12 cellular contexts compared by ENCODE assay signal in genomic region chr6:90072961-90073464, GRCh38.
DNase-seq lines count a peak whose midpoint lies in the region; ATAC-seq lines count a peak whose summit lies in the region.
"Had no signal": no experiment of that assay in that cellular context is flagged by ENCODE, and none has a peak within 500 bp of the region (broad histone marks: within the 10 kb centered on the region; RNA-seq: fewer than 3 reads in every experiment).

No MANE protein-coding gene starts in this region.

- no peaks in the 10 kb centered on the region for H3K27me3 Mint-ChIP-seq in activated T-cell treated with anti-CD3 and anti-CD28 coated beads, Interleukin-2, amount 50 U/mL, for 72 hours (ENCODE audit: low read depth)

- peak; percentile 16 to 31 for ATAC-seq in activated T-cell treated with anti-CD3 and anti-CD28 coated beads, Interleukin-2, amount 50 U/mL, for 72 hours (replicated peaks in 1 of 2)
- no peak for ATAC-seq in GM21360 (IDR thresholded peaks at IDR 0.05; ENCODE audit: unreplicated experiment)

- H3K36me3 Mint-ChIP-seq in activated T-cell treated with anti-CD3 and anti-CD28 coated beads, Interleukin-2, amount 50 U/mL, for 72 hours (ENCODE audit: insufficient read depth in 2 of 2), result peaks cover 22 to 42% of the 10 kb centered on the region in 2 donors

- DNase-seq in activated T-cell treated with anti-CD3 and anti-CD28 coated beads, Interleukin-2, amount 50 U/mL, for 72 hours, result no peak
- DNase-seq in activated T-cell treated with anti-CD3 and anti-CD28 coated beads, Interleukin-2, amount 50 U/mL, for 1 hour, result no peak
- peak; percentile 40 for DNase-seq in NCI-H82 treated with DMSO at 0.1 percent for 48 hours (lab: John Stamatoyannopoulos, UW; ENCODE audit: unreplicated experiment)
- DNase-seq in cerebellum (ENCODE audit: low spot score), result peak; percentile 62
- peak; percentile 63 for DNase-seq in superior temporal gyrus (ENCODE audit: extremely low spot score)
- no peak for DNase-seq in middle frontal gyrus (ENCODE audit: extremely low spot score, low spot score)
- DNase-seq in LoVo (ENCODE audit: low spot score), result no peak
- DNase-seq: DND-41, islet precursor cell, NCI-H774, SIG-M5 had no signal

- H3K4me1 Mint-ChIP-seq in activated T-cell treated with anti-CD3 and anti-CD28 coated beads, Interleukin-2, amount 50 U/mL, for 72 hours (ENCODE audit: low read depth), result peaks cover 97% of the 10 kb centered on the region

- H3K9me3 Mint-ChIP-seq in activated T-cell treated with anti-CD3 and anti-CD28 coated beads, Interleukin-2, amount 50 U/mL, for 72 hours, result no peaks in the 10 kb centered on the region

- H3K4me3 Mint-ChIP-seq in activated T-cell treated with anti-CD3 and anti-CD28 coated beads, Interleukin-2, amount 50 U/mL, for 72 hours, result peak overlapping the region; percentile 71 to 72

- H3K27ac Mint-ChIP-seq in activated T-cell treated with anti-CD3 and anti-CD28 coated beads, Interleukin-2, amount 50 U/mL, for 72 hours, result peak overlapping the region; percentile 69

Comparison
In these comparisons a context has a peak if more than half of its experiments do, and no peak if none do; other contexts are left out.
1. DNase-seq: peak in NCI-H82 treated with DMSO at 0.1 percent for 48 hours (single experiment), cerebellum (single experiment) and superior temporal gyrus (single experiment); none in activated T-cell treated with anti-CD3 and anti-CD28 coated beads, Interleukin-2, amount 50 U/mL, for 72 hours (0 of 2), activated T-cell treated with anti-CD3 and anti-CD28 coated beads, Interleukin-2, amount 50 U/mL, for 1 hour (single experiment), middle frontal gyrus (single experiment) and LoVo (single experiment).